ENCODE assay signal across 8 cellular contexts in genomic region chr12:64450711-64451486, GRCh38. TPM values are rescaled to one million over a fixed set of nuclear protein-coding genes. Genes with fewer than 3 reads are reported as not detected.
DNase-seq lines count a peak whose midpoint lies in the region; ATAC-seq lines count a peak whose summit lies in the region.

No MANE protein-coding gene starts in this region.

- H3K4me1 Mint-ChIP-seq in naive thymus-derived CD8-positive, alpha-beta T cell, result peaks cover 18 to 50% (median 43%) of the 10 kb centered on the region in 4 donors

- no peaks in the 10 kb centered on the region for H3K9me3 Mint-ChIP-seq in naive thymus-derived CD8-positive, alpha-beta T cell

- H3K4me3 Mint-ChIP-seq in naive thymus-derived CD8-positive, alpha-beta T cell, result peak overlapping the region; percentile 31 to 95 (median 92)

- peak; percentile 52 for DNase-seq in D341Med (ENCODE audit: low spot score)
- DNase-seq in HT1080 (ENCODE audit: low read depth), result peak; percentile 7
- DNase-seq in RPMI8226, result peak; percentile 47
- no peak for DNase-seq in naive thymus-derived CD8-positive, alpha-beta T cell
- no peak for DNase-seq in stimulated activated CD4-positive, alpha-beta T cell treated with anti-CD3 and anti-CD28 coated beads, Interleukin-4, amount 100 ng/mL, for 24 hours

- peaks cover 0 to 16% (median 0%) of the 10 kb centered on the region in 3 donors for H3K36me3 Mint-ChIP-seq in naive thymus-derived CD8-positive, alpha-beta T cell

- no peaks in the 10 kb centered on the region for H3K27me3 ChIP-seq in endocrine pancreas (ENCODE audit: control insufficient read depth, insufficient read depth, low read length)

- peak overlapping the region; percentile 79 for H3K9ac ChIP-seq in endocrine pancreas (ENCODE audit: control insufficient read depth, insufficient read depth, low read length)

- POLR2A ChIA-PET in naive thymus-derived CD8-positive, alpha-beta T cell (lab: Charles Lee), result interaction anchor here (1.0 to 1.4 kb wide), 2 partner anchors 47 to 211 kb away, joined by 3 to 5 read pairs; partner anchors contain the start of gene XPOT

- H3K4me3 ChIP-seq in endocrine pancreas (ENCODE audit: control insufficient read depth, insufficient read depth, low read length), result peak overlapping the region; percentile 74

- H3K27me3 Mint-ChIP-seq in naive thymus-derived CD8-positive, alpha-beta T cell, result no peaks in the 10 kb centered on the region

- H3K4me1 ChIP-seq in endocrine pancreas (ENCODE audit: control insufficient read depth, insufficient read depth, low read length), result peaks cover 13% of the 10 kb centered on the region

- no peaks in the 10 kb centered on the region for H3K36me3 ChIP-seq in endocrine pancreas (ENCODE audit: control insufficient read depth, insufficient read depth, low read length)

- no peak for ATAC-seq in naive thymus-derived CD8-positive, alpha-beta T cell
- ATAC-seq in HG03571 (IDR thresholded peaks at IDR 0.05; ENCODE audit: unreplicated experiment), result no peak
- no peak for ATAC-seq in HG03460 (IDR thresholded peaks at IDR 0.05; ENCODE audit: unreplicated experiment)

- H3K27ac Mint-ChIP-seq in naive thymus-derived CD8-positive, alpha-beta T cell, result peak overlapping the region; percentile 72 to 95 (median 90)

- no peaks in the 10 kb centered on the region for H3K9me3 ChIP-seq in endocrine pancreas (ENCODE audit: control insufficient read depth, low read length)

RNA-seq across cellular contexts. Expression of gene TBK1, which starts 1.0 kb away (rescaled TPM):
- total RNA-seq in HT1080 (2014; rRNA removed; shearing (Covaris generic)), result 23.1 and 24.5 TPM in 2 replicates
- 23.7 and 26.1 TPM in 2 replicates for polyA plus RNA-seq in HT1080 (2015; cell fraction: cytosol; rRNA removed)
- polyA plus RNA-seq in HT1080 (2015; cell fraction: nucleus; rRNA removed), result 48.3 and 60.4 TPM in 2 replicates
- total RNA-seq in naive thymus-derived CD8-positive, alpha-beta T cell, result 10 to 100 TPM; 12.4 to 15.2 TPM
- 1 to 10 TPM; 6.1 to 9.7 (median 6.6) TPM for polyA plus RNA-seq in naive thymus-derived CD8-positive, alpha-beta T cell

RNA-seq across cellular contexts. Expression of gene XPOT, which starts 46.7 kb away (rescaled TPM):
- 88.9 and 93.3 TPM in 2 replicates for total RNA-seq in HT1080 (2014; rRNA removed; shearing (Covaris generic))
- 126 and 142 TPM in 2 replicates for polyA plus RNA-seq in HT1080 (2015; cell fraction: cytosol; rRNA removed)
- 254 and 276 TPM in 2 replicates for polyA plus RNA-seq in HT1080 (2015; cell fraction: nucleus; rRNA removed)
- total RNA-seq in naive thymus-derived CD8-positive, alpha-beta T cell, result 100 to 1,000 TPM; 100 to 106 TPM
- polyA plus RNA-seq in naive thymus-derived CD8-positive, alpha-beta T cell, result 10 to 100 TPM; 23.6 to 35.8 (median 32.1) TPM

Comparison
In these comparisons a context has a peak if more than half of its experiments do, and no peak if none do; other contexts are left out.
1. DNase-seq: peak in D341Med (single experiment), HT1080 (single experiment) and RPMI8226 (single experiment); none in naive thymus-derived CD8-positive, alpha-beta T cell (0 of 10) and stimulated activated CD4-positive, alpha-beta T cell treated with anti-CD3 and anti-CD28 coated beads, Interleukin-4, amount 100 ng/mL, for 24 hours (single experiment).